21 cellular contexts compared by ENCODE assay signal in the genomic region with DNA sequence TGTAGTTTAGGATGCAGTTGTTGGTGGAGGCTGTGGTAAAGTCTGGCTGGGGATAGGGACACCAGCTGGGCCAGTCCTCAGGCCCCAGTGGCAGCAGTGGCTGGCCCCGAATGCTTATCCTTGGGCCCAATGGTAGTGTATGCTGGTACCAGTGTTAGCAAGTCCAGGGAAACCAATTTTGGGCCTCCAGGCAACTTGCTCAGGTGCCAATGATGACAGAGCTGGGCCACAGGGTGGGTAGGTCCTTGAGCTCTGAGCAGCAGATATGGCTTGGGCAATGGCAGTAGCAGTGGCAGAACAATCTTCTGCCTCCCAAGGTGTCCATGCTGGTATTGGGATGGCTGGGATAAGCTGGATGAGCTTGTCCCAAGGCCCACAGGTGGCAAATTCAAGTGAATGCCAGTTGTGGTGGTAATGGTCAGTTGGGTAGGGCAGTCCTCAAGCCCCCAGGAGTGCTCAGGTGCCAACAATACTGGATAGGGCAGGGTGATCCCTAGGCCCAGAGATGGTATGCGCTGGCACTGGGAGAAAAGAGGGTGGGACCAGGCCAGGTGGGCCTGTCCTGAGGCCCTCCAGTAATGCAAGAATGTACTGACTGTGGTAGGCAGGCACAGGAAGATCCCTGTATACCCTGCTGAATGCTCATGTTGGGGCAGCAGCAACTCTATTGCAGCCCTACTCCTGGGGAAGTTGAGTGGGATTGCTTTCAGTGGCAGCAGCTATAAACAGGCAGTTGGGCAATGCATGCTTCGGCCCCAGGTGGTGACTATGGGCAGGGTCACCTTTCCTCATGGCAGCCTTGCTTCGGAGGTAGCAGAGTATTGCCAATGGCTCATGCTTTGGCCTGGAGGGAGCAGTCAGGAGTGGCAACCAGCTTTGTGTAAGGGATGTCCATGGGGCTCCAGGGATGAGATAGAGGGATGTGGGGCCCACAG.
"Had no signal": no experiment of that assay in that cellular context is flagged by ENCODE, and none has a peak within 500 bp of the region (broad histone marks: within the 10 kb centered on the region; RNA-seq: fewer than 3 reads in every experiment).

No MANE protein-coding gene starts in this region.

- ATAC-seq: gastrocnemius medialis; left lung; lower lobe of right lung; natural killer cell treated with Interleukin-12 subunit alpha and Interleukin-12 subunit beta and Interleukin-15 and Interleukin-18, amount 100 ng/mL, for 72 hours; right cardiac atrium; stimulated activated effector memory CD8-positive, alpha-beta T cell treated with anti-CD3 and anti-CD28 coated beads, Interleukin-12 subunit alpha, Interleukin-12 subunit beta, amount 100 ng/mL, for 72 hours had no signal

- FAIRE-seq: keratinocyte had no signal

- DNase-seq: effector memory CD4-positive, alpha-beta T cell; gastrocnemius medialis; heart right ventricle; hypothalamus; immature natural killer cell; left lung; lower lobe of right lung; midbrain; nucleus accumbens; ovary; stimulated activated CD4-positive, alpha-beta T cell treated with anti-CD3 and anti-CD28 coated beads, Interleukin-4, amount 100 ng/mL, for 1 hour; stimulated activated CD8-positive, alpha-beta memory T cell treated with anti-CD3 and anti-CD28 coated beads, Interleukin-4, amount 100 ng/mL, for 48 hours; transverse colon had no signal

- H3K27me3 ChIP-seq: esophagus muscularis mucosa, gastrocnemius medialis, heart right ventricle, left lung, neural progenitor cell, ovary, transverse colon had no signal

- H3K9ac ChIP-seq: neural progenitor cell had no signal

- H3K4me1 ChIP-seq: esophagus muscularis mucosa, gastrocnemius medialis, heart right ventricle, left lung, lower lobe of right lung, neural progenitor cell, transverse colon had no signal

- H3K4me2 ChIP-seq: neural progenitor cell had no signal

- H2AFZ ChIP-seq: neural progenitor cell had no signal

- H3K4me3 ChIP-seq: esophagus muscularis mucosa, gastrocnemius medialis, heart right ventricle, left lung, lower lobe of right lung, neural progenitor cell, ovary, thoracic aorta, transverse colon had no signal

- H3K36me3 ChIP-seq: esophagus muscularis mucosa, gastrocnemius medialis, left lung, lower lobe of right lung, ovary, thoracic aorta had no signal

- H3K27ac ChIP-seq: epithelial cell of prostate, esophagus muscularis mucosa, gastrocnemius medialis, heart right ventricle, left lung, lower lobe of right lung, neural progenitor cell, ovary, thoracic aorta, transverse colon had no signal
